ENCODE assay signal across 1 cellular context in the genomic region with DNA sequence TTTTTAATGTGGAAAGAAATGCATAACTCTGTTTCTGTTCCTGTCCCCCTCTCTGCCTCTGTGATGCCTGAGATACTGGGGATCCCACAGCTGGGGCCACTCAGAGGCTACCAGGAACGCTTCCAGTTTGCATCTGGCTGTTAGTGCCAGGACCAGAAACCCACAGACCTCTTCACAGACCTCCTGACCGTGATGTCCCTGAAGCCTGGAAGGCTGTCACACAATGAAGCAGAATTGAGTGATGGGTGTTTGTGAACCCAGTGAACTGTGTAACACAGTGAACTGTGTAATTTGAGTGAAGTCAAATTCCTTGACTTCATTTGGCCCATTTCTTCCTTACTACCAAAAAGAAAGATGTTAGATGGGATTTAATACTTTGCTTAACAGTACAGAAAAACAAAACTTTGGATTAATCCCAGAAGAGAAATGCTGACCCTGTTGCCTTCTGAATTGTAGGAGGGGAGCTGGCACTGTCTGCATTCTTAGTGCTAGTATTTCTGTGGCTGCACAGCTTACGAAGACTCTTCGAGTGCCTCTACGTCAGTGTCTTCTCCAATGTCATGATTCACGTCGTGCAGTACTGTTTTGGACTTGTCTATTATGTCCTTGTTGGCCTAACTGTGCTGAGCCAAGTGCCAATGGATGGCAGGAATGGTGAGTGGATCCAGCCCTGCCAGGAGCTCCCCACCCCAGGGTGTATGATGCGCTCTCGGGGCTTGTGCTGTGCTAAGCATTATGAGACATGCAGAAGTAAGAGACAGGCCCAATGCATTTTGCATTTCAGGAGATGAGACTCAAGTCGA.
TF ChIP-seq lines count a peak whose summit lies in the region.

No MANE protein-coding gene starts in this region.

TF ChIP-seq in endothelial cell of umbilical vein, 7 proteins besides CTCF, POLR2A, EP300 and RAD21:
- TF ChIP-seq POLR2AphosphoS5 (IDR thresholded peaks at IDR 0.05; ENCODE audit: insufficient read depth, low read depth, low read length) (no peak), FOS (IDR thresholded peaks at IDR 0.05; ENCODE audit: borderline replicate concordance, insufficient read depth, low read length) (no peak), MYC (IDR thresholded peaks at IDR 0.05; ENCODE audit: low read depth, low read length) (no peak), EZH2 (IDR thresholded peaks at IDR 0.05; ENCODE audit: borderline replicate concordance, low read depth, low read length, severe bottlenecking) (no peak), GATA2 (IDR thresholded peaks at IDR 0.05; ENCODE audit: insufficient read depth, insufficient read length, low read depth, low read length) (no peak), JUN (IDR thresholded peaks at IDR 0.05; ENCODE audit: borderline replicate concordance, insufficient read depth, insufficient read length, low read depth) (no peak)
- TF ChIP-seq, protein P1, sequence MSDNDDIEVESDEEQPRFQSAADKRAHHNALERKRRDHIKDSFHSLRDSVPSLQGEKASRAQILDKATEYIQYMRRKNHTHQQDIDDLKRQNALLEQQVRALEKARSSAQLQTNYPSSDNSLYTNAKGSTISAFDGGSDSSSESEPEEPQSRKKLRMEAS (IDR thresholded peaks at IDR 0.05; ENCODE audit: insufficient read depth, insufficient read length) = no peak
TF ChIP-seq in endothelial cell of umbilical vein: peak in this region for 0.
